ENCODE assay signal across 1 cellular context in genomic region chr12:111775205-111776193, GRCh38.
TF ChIP-seq lines count a peak whose summit lies in the region.

No MANE protein-coding gene starts in this region.

TF ChIP-seq in K562, 482 proteins besides CTCF, POLR2A, EP300 and RAD21 (continued from another document and continues in another):
- TF ChIP-seq NR0B1 (IDR thresholded peaks at IDR 0.05; ENCODE audit: partially characterized antibody) (no peak), SIRT6 (IDR thresholded peaks at IDR 0.05; ENCODE audit: low read depth, low read length) (no peak), NKRF (IDR thresholded peaks at IDR 0.05; ENCODE audit: borderline replicate concordance) (no peak), ZNF785 (CRISPR knock-in tag; IDR thresholded peaks at IDR 0.05) (no peak), ARHGAP35 (IDR thresholded peaks at IDR 0.05; ENCODE audit: partially characterized antibody) (no peak), ZFP1 (CRISPR knock-in tag; IDR thresholded peaks at IDR 0.05) (no peak), IRF9 (tag; IDR thresholded peaks at IDR 0.05) (no peak), IRF2 (CRISPR knock-in tag; IDR thresholded peaks at IDR 0.05) (no peak), YBX1 (IDR thresholded peaks at IDR 0.05) (no peak), KAT7 (CRISPR knock-in tag; IDR thresholded peaks at IDR 0.05; ENCODE audit: borderline replicate concordance) (no peak), MAFK (IDR thresholded peaks at IDR 0.05; ENCODE audit: low read length) (no peak), MXD1 (CRISPR knock-in tag; IDR thresholded peaks at IDR 0.05; ENCODE audit: borderline replicate concordance, poor library complexity, severe bottlenecking) (no peak), HSF4 (CRISPR knock-in tag; IDR thresholded peaks at IDR 0.05; ENCODE audit: borderline replicate concordance) (no peak), HNRNPK (IDR thresholded peaks at IDR 0.05; ENCODE audit: low read depth, low read length, poor library complexity, severe bottlenecking) (no peak), PBX2 (CRISPR knock-in tag; IDR thresholded peaks at IDR 0.05; ENCODE audit: low read depth) (no peak), PBX2 (tag; conservative IDR thresholded peaks at IDR 0.05; ENCODE audit: low read depth) (0 out of 2 replicates have a peak, but pooled peaks have one; percentile 21), ZNF583 (CRISPR knock-in tag; IDR thresholded peaks at IDR 0.05) (no peak), TAF15 (IDR thresholded peaks at IDR 0.05; ENCODE audit: low read depth, low read length) (no peak), RNF219 (CRISPR knock-in tag; IDR thresholded peaks at IDR 0.05) (no peak), PCBP1 (IDR thresholded peaks at IDR 0.05; ENCODE audit: low read depth, low read length, poor library complexity, severe bottlenecking) (no peak), TSHZ1 (CRISPR knock-in tag; IDR thresholded peaks at IDR 0.05) (no peak), TFAP4 (CRISPR knock-in tag; IDR thresholded peaks at IDR 0.05; ENCODE audit: borderline replicate concordance) (peak; percentile 50; the same call in 1 of the 2 replicates), SNRNP70 (optimal IDR thresholded peaks at IDR 0.05; ENCODE audit: low read depth, low read length) (no peak), NR4A1 (CRISPR knock-in tag; IDR thresholded peaks at IDR 0.05) (no peak), NR4A1 (tag; IDR thresholded peaks at IDR 0.05) (no peak), ZNF197 (CRISPR knock-in tag; IDR thresholded peaks at IDR 0.05; ENCODE audit: low read depth) (no peak), ZNF707 (CRISPR knock-in tag; conservative IDR thresholded peaks at IDR 0.05) (no peak), ZNF347 (CRISPR knock-in tag; IDR thresholded peaks at IDR 0.05; ENCODE audit: low read depth) (no peak), ZNF780A (CRISPR knock-in tag; IDR thresholded peaks at IDR 0.05) (no peak), HMG20A (CRISPR knock-in tag; conservative IDR thresholded peaks at IDR 0.05) (no peak), ZNF584 (CRISPR knock-in tag; IDR thresholded peaks at IDR 0.05; ENCODE audit: low read depth) (no peak), KHSRP (IDR thresholded peaks at IDR 0.05) (no peak), SETDB1 (IDR thresholded peaks at IDR 0.05; ENCODE audit: low read length) (no peak), MAFG (tag; conservative IDR thresholded peaks at IDR 0.05) (no peak), TOE1 (IDR thresholded peaks at IDR 0.05; ENCODE audit: borderline replicate concordance) (no peak), TOE1 (CRISPR knock-in tag; IDR thresholded peaks at IDR 0.05; ENCODE audit: borderline replicate concordance, low read depth) (no peak), NFE2 (IDR thresholded peaks at IDR 0.05; ENCODE audit: low read depth) (no peak), SMARCB1 (IDR thresholded peaks at IDR 0.05; ENCODE audit: insufficient read length, low read depth) (no peak), ZNF395 (CRISPR knock-in tag; IDR thresholded peaks at IDR 0.05) (no peak), RBM15 (IDR thresholded peaks at IDR 0.05; ENCODE audit: insufficient read depth, low read length) (no peak), HLTF (IDR thresholded peaks at IDR 0.05) (no peak), SUPT5H (IDR thresholded peaks at IDR 0.05) (peak; percentile 57), HMGXB4 (CRISPR knock-in tag; IDR thresholded peaks at IDR 0.05) (no peak), TARDBP (IDR thresholded peaks at IDR 0.05) (no peak), ZNF830 (CRISPR knock-in tag; IDR thresholded peaks at IDR 0.05) (no peak), CREBBP (IDR thresholded peaks at IDR 0.05; ENCODE audit: low read depth, low read length) (no peak), POLR2H (tag; IDR thresholded peaks at IDR 0.05; ENCODE audit: low read depth) (peak; percentile 50), TCFL5 (CRISPR knock-in tag; conservative IDR thresholded peaks at IDR 0.05) (no peak), MEIS2 (IDR thresholded peaks at IDR 0.05; ENCODE audit: partially characterized antibody) (no peak), SMAD3 (CRISPR knock-in tag; conservative IDR thresholded peaks at IDR 0.05) (no peak; the same call in 1 of the 2 replicates)
